ENCODE assay signal across 7 cellular contexts in the genomic region with DNA sequence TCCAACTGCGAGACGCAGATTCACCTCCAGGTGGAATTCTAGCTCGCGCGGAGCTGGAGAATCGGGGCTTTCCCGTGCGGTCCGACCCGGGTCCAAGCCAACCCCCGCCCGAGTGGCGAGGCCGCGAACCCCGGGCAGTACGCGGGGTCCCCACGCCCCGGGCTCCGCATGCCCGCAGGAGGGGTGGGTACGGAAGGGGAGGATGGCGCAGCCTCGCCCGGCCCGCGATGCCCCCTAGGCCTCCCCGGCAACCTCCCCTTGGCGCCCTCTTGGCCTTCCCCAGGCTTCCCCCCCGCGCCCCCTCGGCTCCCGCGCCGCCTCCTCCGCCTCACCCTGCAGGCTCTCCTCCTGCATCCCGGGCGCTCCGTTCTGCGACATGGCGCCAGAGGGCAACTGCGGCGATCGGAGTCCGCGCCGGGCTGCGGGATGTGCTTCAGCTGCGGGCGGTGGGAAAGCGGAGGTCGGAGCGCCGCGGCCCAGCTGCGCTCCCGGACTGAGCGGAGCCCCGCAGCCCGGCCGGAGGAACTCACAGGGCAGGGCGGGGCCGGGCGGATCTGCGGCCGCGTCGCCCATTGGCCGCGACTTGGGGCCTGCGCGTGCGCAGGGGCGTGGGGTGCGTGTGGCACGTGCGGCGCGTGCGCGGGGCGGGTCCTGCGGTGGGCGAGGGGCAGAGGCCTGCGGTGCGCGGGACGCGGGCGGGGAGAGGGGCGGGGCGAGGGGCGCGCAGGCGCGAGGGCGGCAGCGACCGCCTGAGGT. TPM values are rescaled to one million over a fixed set of nuclear protein-coding genes. Genes with fewer than 3 reads are reported as not detected.
DNase-seq lines count a peak whose midpoint lies in the region; ATAC-seq, FAIRE-seq and TF ChIP-seq lines count a peak whose summit lies in the region.

A gene with protein sequence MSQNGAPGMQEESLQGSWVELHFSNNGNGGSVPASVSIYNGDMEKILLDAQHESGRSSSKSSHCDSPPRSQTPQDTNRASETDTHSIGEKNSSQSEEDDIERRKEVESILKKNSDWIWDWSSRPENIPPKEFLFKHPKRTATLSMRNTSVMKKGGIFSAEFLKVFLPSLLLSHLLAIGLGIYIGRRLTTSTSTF (minus strand): TSS at position 495 of the 756 bp plus-strand sequence. CDS start 117 bp downstream, at position 378.

- peak; percentile 81 for ATAC-seq in HG02884 (IDR thresholded peaks at IDR 0.05; ENCODE audit: unreplicated experiment)

- peaks cover 19 to 34% (median 22%) of the 10 kb centered on the region in 3 donors for H3K4me1 ChIP-seq in skeletal muscle tissue (ENCODE audit: control insufficient read depth in 3 of 3, insufficient read depth in 3 of 3, low read length in 3 of 3)

- H3K27me3 ChIP-seq in skeletal muscle tissue (ENCODE audit: control insufficient read depth in 3 of 3, insufficient read depth in 3 of 3, low read length in 3 of 3), result no peaks in the 10 kb centered on the region

- TF ChIP-seq CTCF in VCaP (conservative IDR thresholded peaks at IDR 0.05), result peak; percentile 11; the same call in 1 of the 2 replicates

- peak; percentile 66 for FAIRE-seq in GM18507 (lab: Jason Lieb, UNC)

- in situ Hi-C loops in T47D (cut with HindIII; ENCODE audit: low pct_unique_long_range_greater_than_20kb, low sequenced_read_pairs), result no loop called here

- H3K27ac ChIP-seq in VCaP (peak within 1 kb of the TSS; percentile 82), skeletal muscle tissue (ENCODE audit: low read depth, low read length) (peak within 1 kb of the TSS; percentile 71)

- H3K9ac ChIP-seq in skeletal muscle tissue (ENCODE audit: low read depth in 1 of 3, low read length in 3 of 3), result peak within 1 kb of the TSS; percentile 86 to 90 (median 89)

- peak within 1 kb of the TSS; percentile 74 for H3K4me3 ChIP-seq in iPS-18c (ENCODE audit: insufficient read depth, low read depth, low read length)
- peak within 1 kb of the TSS; percentile 81 to 93 (median 91) for H3K4me3 ChIP-seq in skeletal muscle tissue (ENCODE audit: low read length in 3 of 3)

- H3K36me3 ChIP-seq in skeletal muscle tissue (ENCODE audit: control insufficient read depth in 3 of 3, insufficient read depth in 3 of 3, low read length in 3 of 3), result no peaks in the 10 kb centered on the region

- peak; percentile 98 for DNase-seq in GM18507 (ENCODE audit: extremely low spot score, insufficient read length, low read depth)
- DNase-seq in NCI-H2029 treated with DMSO at 0.1 percent for 48 hours (lab: John Stamatoyannopoulos, UW), result peak; percentile 17
- DNase-seq in T47D (ENCODE audit: low read depth in 1 of 2, low spot score in 1 of 2), result peak; percentile 93

- no peaks in the 10 kb centered on the region for H3K9me3 ChIP-seq in iPS-18c (ENCODE audit: control insufficient read depth, insufficient read depth, low read length)
- no peaks in the 10 kb centered on the region for H3K9me3 ChIP-seq in skeletal muscle tissue (ENCODE audit: control insufficient read depth in 3 of 3, low read length in 3 of 3)

RNA-seq across cellular contexts. Expression of the gene that starts here (rescaled TPM):
- 20.9 TPM for total RNA-seq in skeletal muscle tissue

Comparison
In these comparisons a context has a peak if more than half of its experiments do, and no peak if none do; other contexts are left out.
1. Peak in every context shown above with its lines: DNase-seq, ATAC-seq, H3K4me3 ChIP-seq and H3K27ac ChIP-seq.
2. DNase-seq: peak in every context shown above with its lines; median percentile 98 in GM18507; 93 in T47D; 17 in NCI-H2029 treated with DMSO at 0.1 percent for 48 hours.